27 cellular contexts compared by ENCODE assay signal in the genomic region with DNA sequence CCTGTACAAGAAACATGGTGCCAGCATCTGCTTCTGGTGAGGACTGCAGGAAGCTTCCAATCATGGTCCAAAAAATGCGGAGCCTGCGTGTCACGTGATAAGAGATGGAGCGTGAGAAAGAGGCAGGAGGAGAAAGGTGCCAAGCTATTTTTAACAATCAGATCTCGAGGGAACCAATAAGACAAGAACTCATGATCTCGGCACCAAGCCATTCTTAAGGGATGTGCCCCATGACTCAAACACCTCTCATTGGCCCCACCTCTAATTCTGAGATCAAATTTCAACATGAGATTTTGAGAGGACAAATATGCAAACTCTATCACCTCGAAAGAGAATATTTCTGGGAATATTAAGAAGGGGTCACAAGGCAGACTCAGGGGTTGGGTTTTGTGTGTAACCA.
"Had no signal": no experiment of that assay in that cellular context is flagged by ENCODE, and none has a peak within 500 bp of the region (broad histone marks: within the 10 kb centered on the region; RNA-seq: fewer than 3 reads in every experiment).

No MANE protein-coding gene starts in this region.

- H3K27me3 Mint-ChIP-seq: activated CD4-positive, alpha-beta memory T cell treated with anti-CD3 and anti-CD28 coated beads for 36 hours; activated CD4-positive, alpha-beta T cell treated with anti-CD3 and anti-CD28 coated beads, Interleukin-2, amount 10 ng/mL, durations not matched to agents 7 days and 5 days; activated naive CD8-positive, alpha-beta T cell; brain; T-cell had no signal

- H3K4me3 Mint-ChIP-seq: activated B cell treated with CpG ODN at 0.5 μM for 24 hours; activated CD4-positive, alpha-beta memory T cell treated with anti-CD3 and anti-CD28 coated beads for 36 hours; activated CD4-positive, alpha-beta T cell treated with anti-CD3 and anti-CD28 coated beads, Interleukin-2, amount 10 ng/mL, durations not matched to agents 7 days and 5 days; activated naive CD8-positive, alpha-beta T cell; activated T-cell treated with anti-CD3 and anti-CD28 coated beads, Interleukin-2, amount 50 U/mL, for 4 hours; brain; T-cell had no signal

- DNase-seq: activated B cell treated with CpG ODN at 0.5 μM for 24 hours; activated CD4-positive, alpha-beta memory T cell treated with anti-CD3 and anti-CD28 coated beads for 36 hours; activated CD4-positive, alpha-beta T cell treated with anti-CD3 and anti-CD28 coated beads for 1 hour; activated CD4-positive, alpha-beta T cell treated with anti-CD3 and anti-CD28 coated beads, Interleukin-2, amount 10 ng/mL, durations not matched to agents 7 days and 5 days; activated CD8-positive, alpha-beta memory T cell treated with anti-CD3 and anti-CD28 coated beads for 24 hours; activated effector memory CD4-positive, alpha-beta T cell treated with anti-CD3 and anti-CD28 coated beads, Interleukin-2, amount 50 U/mL, for 16 hours; activated naive CD4-positive, alpha-beta T cell treated with Interleukin-2 at 50 U/mL for 16 hours; activated T-cell treated with anti-CD3 and anti-CD28 coated beads, Interleukin-2, amount 50 U/mL, for 4 hours; amygdala; caudate nucleus; MM.1S; NCI-H1105; NCI-H1436 treated with DMSO at 0.1 percent for 48 hours; NCI-H187 treated with DMSO at 0.1 percent for 48 hours; NCI-H2081 treated with DMSO at 0.1 percent for 48 hours; NCI-H226; NCI-H526; NK-92 treated with Interleukin-12 subunit alpha and Interleukin-12 subunit beta, amount 100 ng/mL, for 24 hours; OCI-M1; SIG-M5; T-cell; T-helper 2 cell; T1000 had no signal

- H3K4me1 Mint-ChIP-seq: activated B cell treated with CpG ODN at 0.5 μM for 24 hours; activated CD4-positive, alpha-beta T cell treated with anti-CD3 and anti-CD28 coated beads, Interleukin-2, amount 10 ng/mL, durations not matched to agents 7 days and 5 days; brain; T-cell had no signal

- H3K27ac Mint-ChIP-seq: activated B cell treated with CpG ODN at 0.5 μM for 24 hours; activated CD4-positive, alpha-beta memory T cell treated with anti-CD3 and anti-CD28 coated beads for 36 hours; activated CD4-positive, alpha-beta T cell treated with anti-CD3 and anti-CD28 coated beads, Interleukin-2, amount 10 ng/mL, durations not matched to agents 7 days and 5 days; activated naive CD8-positive, alpha-beta T cell; brain; T-cell had no signal

- ATAC-seq: activated T-cell treated with anti-CD3 and anti-CD28 coated beads, Interleukin-2, amount 50 U/mL, for 4 hours; T-cell had no signal

- H3K36me3 Mint-ChIP-seq: activated CD4-positive, alpha-beta memory T cell treated with anti-CD3 and anti-CD28 coated beads for 36 hours; activated naive CD8-positive, alpha-beta T cell; brain; T-cell had no signal

- FAIRE-seq: astrocyte, TTC549 had no signal
